In the genomic region with DNA sequence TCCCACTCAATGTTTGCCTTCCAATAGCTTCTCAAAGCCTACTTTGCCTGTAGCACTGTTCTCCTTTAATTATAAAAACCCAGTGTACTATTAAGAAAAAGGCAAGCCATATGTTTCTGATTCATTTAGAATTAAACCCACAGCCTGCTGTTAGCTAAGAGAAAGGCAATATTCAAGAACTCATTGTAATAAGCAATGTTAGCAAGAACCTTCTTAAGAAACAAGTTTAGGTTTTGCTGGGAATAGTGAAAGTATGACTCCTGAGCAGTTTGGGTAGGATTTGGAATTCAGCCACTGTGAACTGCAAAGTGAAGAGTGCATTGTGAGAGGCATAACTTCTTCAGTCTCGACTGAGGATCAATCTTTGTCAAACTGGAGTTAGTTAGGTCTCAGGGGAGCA, we compare ENCODE assay signal across 37 cellular contexts.
DNase-seq lines count a peak whose midpoint lies in the region; FAIRE-seq and TF ChIP-seq lines count a peak whose summit lies in the region.
"Had no signal": no experiment of that assay in that cellular context is flagged by ENCODE, and none has a peak within 500 bp of the region (broad histone marks: within the 10 kb centered on the region; RNA-seq: fewer than 3 reads in every experiment).

No MANE protein-coding gene starts in this region.

- H3K27ac ChIP-seq in astrocyte (ENCODE audit: low read depth, low read length) (no peak overlapping the region), adrenal gland (no peak overlapping the region), sigmoid colon (no peak overlapping the region)
- H3K27ac ChIP-seq: A549, foreskin keratinocyte, heart left ventricle, lower lobe of right lung, parathyroid adenoma, spleen, stomach, thyroid gland, vagina, VCaP had no signal

- peak; percentile 16 for DNase-seq in AG20443 (ENCODE audit: low spot score)
- DNase-seq in astrocyte (ENCODE audit: low read depth) = peak; percentile 48
- DNase-seq in fibroblast of mammary gland (ENCODE audit: low read depth) = peak; percentile 53
- no peak for DNase-seq in H4 (ENCODE audit: low spot score)
- no peak for DNase-seq in adrenal gland
- DNase-seq in NCI-H2029 treated with DMSO at 0.1 percent for 48 hours (lab: John Stamatoyannopoulos, UW) = no peak
- DNase-seq in sigmoid colon = no peak
- DNase-seq: activated CD4-positive, alpha-beta T cell treated with anti-CD3 and anti-CD28 coated beads, Interleukin-2, amount 10 ng/mL, durations not matched to agents 7 days and 5 days; activated naive CD4-positive, alpha-beta T cell; activated T-cell treated with anti-CD3 and anti-CD28 coated beads, Interleukin-2, amount 50 U/mL, for 4 hours; BE2C; CD8-positive, alpha-beta T cell; DMS 273 treated with DMSO at 0.1 percent for 48 hours; EL; foreskin keratinocyte; GOT3; heart left ventricle; HFFc6; Kasumi-1; kidney; lower lobe of right lung; mucosa of descending colon; MV-4-11; NCI-H1436 treated with DMSO at 0.1 percent for 48 hours; NCI-H748 treated with DMSO at 0.1 percent for 48 hours; spleen; stimulated activated CD4-positive, alpha-beta T cell treated with anti-CD3 and anti-CD28 coated beads, Interleukin-2, amount 100 ng/mL, for 24 hours; stomach; T1000; thyroid gland had no signal

- WGBS in adrenal gland, 4 donors = 22 to 50% (median 34%) methylated on average over 1 of the region's 1 CpG
- 45 to 71% methylated on average over 1 of the region's 1 CpG for WGBS in sigmoid colon, 2 donors

- peaks cover 7% of the 10 kb centered on the region for H3K4me1 ChIP-seq in astrocyte (ENCODE audit: insufficient read depth, low read length)
- no peaks in the 10 kb centered on the region for H3K4me1 ChIP-seq in adrenal gland (replicated peaks in 1 of 2)
- peaks cover 0 to 27% (median 24%) of the 10 kb centered on the region in 4 donors for H3K4me1 ChIP-seq in sigmoid colon
- H3K4me1 ChIP-seq: A549, BE2C, foreskin keratinocyte, lower lobe of right lung, parathyroid adenoma, spleen had no signal

- no peak for TF ChIP-seq EP300 in sigmoid colon (IDR thresholded peaks at IDR 0.05)

- H3K27me3 Mint-ChIP-seq in astrocyte (ENCODE audit: low read depth, unreplicated experiment) (peaks cover 9% of the 10 kb centered on the region), nephron (ENCODE audit: low read depth) (no peaks in the 10 kb centered on the region)
- H3K27me3 Mint-ChIP-seq: activated CD4-positive, alpha-beta T cell treated with anti-CD3 and anti-CD28 coated beads, Interleukin-2, amount 10 ng/mL, durations not matched to agents 7 days and 5 days had no signal

- TF ChIP-seq POLR2A in adrenal gland (IDR thresholded peaks at IDR 0.05) = no peak
- no peak for TF ChIP-seq POLR2A in sigmoid colon (IDR thresholded peaks at IDR 0.05)

- H2AFZ ChIP-seq in astrocyte (ENCODE audit: low read depth, low read length) = no peak overlapping the region
- H2AFZ ChIP-seq: parathyroid adenoma had no signal

- no peaks in the 10 kb centered on the region for H3K27me3 ChIP-seq in astrocyte (ENCODE audit: insufficient read depth, low read length)
- H3K27me3 ChIP-seq in adrenal gland = no peaks in the 10 kb centered on the region
- no peaks in the 10 kb centered on the region for H3K27me3 ChIP-seq in sigmoid colon
- H3K27me3 ChIP-seq: BE2C, foreskin keratinocyte, heart left ventricle, spleen, stomach, thyroid gland, vagina had no signal

- no peak overlapping the region for H3K4me3 ChIP-seq in astrocyte (ENCODE audit: insufficient read depth, low read depth, low read length)
- H3K4me3 ChIP-seq in fibroblast of mammary gland (ENCODE audit: control insufficient read depth, low read depth, low read length) = no peak overlapping the region
- H3K4me3 ChIP-seq in adrenal gland = no peak overlapping the region
- H3K4me3 ChIP-seq in sigmoid colon = no peak overlapping the region
- H3K4me3 ChIP-seq: A549, GM12878, heart left ventricle, lower lobe of right lung, mucosa of descending colon, spleen, stomach, thyroid gland, vagina had no signal

- H3K4me1 Mint-ChIP-seq in astrocyte (ENCODE audit: low read depth, unreplicated experiment) = peaks cover 8% of the 10 kb centered on the region
- peaks cover 44% of the 10 kb centered on the region for H3K4me1 Mint-ChIP-seq in nephron
- H3K4me1 Mint-ChIP-seq: activated CD4-positive, alpha-beta T cell treated with anti-CD3 and anti-CD28 coated beads, Interleukin-2, amount 10 ng/mL, durations not matched to agents 7 days and 5 days had no signal

- H3K27ac Mint-ChIP-seq in astrocyte (ENCODE audit: unreplicated experiment) = no peak overlapping the region
- H3K27ac Mint-ChIP-seq in nephron = peak overlapping the region; percentile 23 to 87 (median 81)
- H3K27ac Mint-ChIP-seq: activated CD4-positive, alpha-beta T cell treated with anti-CD3 and anti-CD28 coated beads, Interleukin-2, amount 10 ng/mL, durations not matched to agents 7 days and 5 days; CD8-positive, alpha-beta T cell; HFFc6 had no signal

- H3K4me3 Mint-ChIP-seq in astrocyte (ENCODE audit: unreplicated experiment) = no peak overlapping the region
- H3K4me3 Mint-ChIP-seq in nephron = no peak overlapping the region
- H3K4me3 Mint-ChIP-seq: activated CD4-positive, alpha-beta T cell treated with anti-CD3 and anti-CD28 coated beads, Interleukin-2, amount 10 ng/mL, durations not matched to agents 7 days and 5 days; activated T-cell treated with anti-CD3 and anti-CD28 coated beads, Interleukin-2, amount 50 U/mL, for 4 hours; CD8-positive, alpha-beta T cell; HFFc6 had no signal

- H3K9me3 ChIP-seq in astrocyte (ENCODE audit: insufficient read depth, low read depth, low read length) (no peaks in the 10 kb centered on the region), adrenal gland (replicated peaks in 1 of 3) (no peaks in the 10 kb centered on the region), sigmoid colon (no peaks in the 10 kb centered on the region)
- H3K9me3 ChIP-seq: A549, BE2C, heart left ventricle, lower lobe of right lung, mucosa of descending colon, spleen, stomach, thyroid gland, vagina had no signal

- H4K20me1 ChIP-seq in astrocyte (ENCODE audit: insufficient read depth, low read length) = no peaks in the 10 kb centered on the region

- intact Hi-C loops in adrenal gland (cut with DNase I) = no loop called here
- intact Hi-C loops in sigmoid colon (cut with DNase I) = no loop called here

- no peak for FAIRE-seq in astrocyte (lab: Jason Lieb, UNC)
- FAIRE-seq: A549, GM12878, kidney, RCC 7860 had no signal

- H3K9me3 Mint-ChIP-seq in astrocyte (ENCODE audit: unreplicated experiment) (no peaks in the 10 kb centered on the region), nephron (no peaks in the 10 kb centered on the region)
- H3K9me3 Mint-ChIP-seq: activated CD4-positive, alpha-beta T cell treated with anti-CD3 and anti-CD28 coated beads, Interleukin-2, amount 10 ng/mL, durations not matched to agents 7 days and 5 days; activated T-cell treated with anti-CD3 and anti-CD28 coated beads, Interleukin-2, amount 50 U/mL, for 4 hours; CD8-positive, alpha-beta T cell; HFFc6 had no signal

- no peak for TF ChIP-seq CTCF in astrocyte (IDR thresholded peaks at IDR 0.05; ENCODE audit: insufficient read depth, low read depth, low read length)
- TF ChIP-seq CTCF in fibroblast of mammary gland (conservative IDR thresholded peaks at IDR 0.05; ENCODE audit: control insufficient read depth, insufficient read depth, low read depth, low read length) = no peak
- TF ChIP-seq CTCF in nephron (IDR thresholded peaks at IDR 0.05; ENCODE audit: unreplicated experiment in 3 of 3) = no peak
- TF ChIP-seq CTCF in adrenal gland (IDR thresholded peaks at IDR 0.05) = no peak
- no peak for TF ChIP-seq CTCF in sigmoid colon (IDR thresholded peaks at IDR 0.05)

- H3K4me2 ChIP-seq in astrocyte (ENCODE audit: low read length) = no peak overlapping the region
- H3K4me2 ChIP-seq: A549 had no signal

- H3K36me3 ChIP-seq in astrocyte (ENCODE audit: insufficient read depth, low read length) (no peaks in the 10 kb centered on the region), adrenal gland (replicated peaks in 1 of 2) (no peaks in the 10 kb centered on the region), sigmoid colon (no peaks in the 10 kb centered on the region)
- H3K36me3 ChIP-seq: BE2C, heart left ventricle, lower lobe of right lung, spleen, stomach, thyroid gland, vagina had no signal

- H3K9ac ChIP-seq in astrocyte (ENCODE audit: low read length) = no peak overlapping the region
- H3K9ac ChIP-seq: parathyroid adenoma had no signal

- H3K79me2 ChIP-seq in astrocyte (ENCODE audit: insufficient read depth, low read length) = no peaks in the 10 kb centered on the region
- H3K79me2 ChIP-seq: parathyroid adenoma had no signal

- H3K36me3 Mint-ChIP-seq in astrocyte (ENCODE audit: low read depth, unreplicated experiment) (no peaks in the 10 kb centered on the region), nephron (ENCODE audit: low read depth) (no peaks in the 10 kb centered on the region)
- H3K36me3 Mint-ChIP-seq: CD8-positive, alpha-beta T cell had no signal

Comparison
In these comparisons a context has a peak if more than half of its experiments do, and no peak if none do; other contexts are left out.
1. DNase-seq: peak in AG20443 (single experiment), astrocyte (single experiment) and fibroblast of mammary gland (single experiment); none in H4 (single experiment), adrenal gland (0 of 7), NCI-H2029 treated with DMSO at 0.1 percent for 48 hours (single experiment) and sigmoid colon (single experiment).